30 cellular contexts compared by ENCODE assay signal in genomic region chr13:108361769-108362168, GRCh38.
"Had no signal": no experiment of that assay in that cellular context is flagged by ENCODE, and none has a peak within 500 bp of the region (broad histone marks: within the 10 kb centered on the region; RNA-seq: fewer than 3 reads in every experiment).

No MANE protein-coding gene starts in this region.

- ATAC-seq: activated naive CD4-positive, alpha-beta T cell treated with anti-CD3 and anti-CD28 coated beads, Interleukin-2, amount 50 U/mL, for 72 hours; activated naive CD8-positive, alpha-beta T cell treated with anti-CD3 and anti-CD28 coated beads, Interleukin-2, amount 50 U/mL, for 24 hours; activated T-cell treated with anti-CD3 and anti-CD28 coated beads, Interleukin-2, amount 50 U/mL, for 4 hours; body of pancreas; T-cell had no signal

- H3K9me3 ChIP-seq: ascending aorta, body of pancreas, Peyer's patch had no signal

- H3K4me3 ChIP-seq: ascending aorta, body of pancreas, Peyer's patch, SK-N-MC had no signal

- H3K27ac ChIP-seq: ascending aorta, body of pancreas, Peyer's patch, RWPE1, SK-N-MC, VCaP had no signal

- H3K36me3 ChIP-seq: ascending aorta, Peyer's patch had no signal

- FAIRE-seq: bronchial epithelial cell had no signal

- H3K4me1 ChIP-seq: ascending aorta, body of pancreas, Peyer's patch had no signal

- H3K27me3 ChIP-seq: ascending aorta, body of pancreas, Peyer's patch had no signal

- DNase-seq: activated CD4-positive, alpha-beta memory T cell treated with anti-CD3 and anti-CD28 coated beads for 36 hours; activated CD4-positive, alpha-beta T cell treated with anti-CD3 and anti-CD28 coated beads, Interleukin-2, amount 10 ng/mL, durations not matched to agents 7 days and 5 days; activated CD4-positive, CD25-positive, alpha-beta regulatory T cell; activated CD8-positive, alpha-beta memory T cell treated with anti-CD3 and anti-CD28 coated beads for 24 hours; activated effector memory CD4-positive, alpha-beta T cell treated with anti-CD3 and anti-CD28 coated beads, Interleukin-2, amount 50 U/mL, for 16 hours; activated naive CD4-positive, alpha-beta T cell treated with Interleukin-2 at 50 U/mL for 16 hours; activated naive CD8-positive, alpha-beta T cell treated with anti-CD3 and anti-CD28 coated beads, Interleukin-2, amount 50 U/mL, for 24 hours; activated T-cell treated with anti-CD3 and anti-CD28 coated beads, Interleukin-2, amount 50 U/mL, for 4 hours; amniotic stem cell; body of pancreas; central memory CD4-positive, alpha-beta T cell; Kasumi-1; KBM-7; NCI-H1105 treated with DMSO at 0.1 percent for 48 hours; NCI-H1436 treated with DMSO at 0.1 percent for 48 hours; NCI-H2029; NCI-H2107; NCI-H2171 treated with DMSO at 0.1 percent for 48 hours; NCI-H345; NCI-H510A; NCI-H526 treated with DMSO at 0.1 percent for 48 hours; Peyer's patch; Right ventricle myocardium superior; T-cell had no signal
